21 cellular contexts compared by ENCODE assay signal in the genomic region with DNA sequence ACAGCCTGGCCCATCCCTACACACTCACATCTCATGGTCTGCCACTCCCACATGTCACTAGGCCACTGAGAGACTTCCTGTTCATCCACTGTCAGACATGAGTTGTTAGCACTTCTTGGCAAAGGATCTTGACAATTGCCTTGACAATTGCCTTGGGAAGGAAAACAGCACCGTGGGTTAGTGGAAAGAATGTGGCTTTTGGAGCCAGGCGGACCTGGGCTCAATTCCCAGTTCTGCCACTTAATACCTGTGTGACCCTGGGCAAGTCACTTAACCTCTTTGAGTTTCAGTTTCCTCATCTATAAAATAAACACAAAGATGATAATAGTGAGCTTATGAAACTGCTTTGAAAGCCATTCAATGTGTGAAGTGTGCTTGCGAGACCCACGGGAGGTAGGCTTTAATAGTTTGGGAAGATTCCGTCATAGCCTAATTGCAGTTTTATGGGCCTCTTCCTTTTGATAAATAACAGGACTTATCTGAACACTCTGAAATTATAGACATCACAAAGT.
DNase-seq lines count a peak whose midpoint lies in the region; ATAC-seq and TF ChIP-seq lines count a peak whose summit lies in the region.
"Had no signal": no experiment of that assay in that cellular context is flagged by ENCODE, and none has a peak within 500 bp of the region (broad histone marks: within the 10 kb centered on the region; RNA-seq: fewer than 3 reads in every experiment).

No MANE protein-coding gene starts in this region.

- TF ChIP-seq CTCF in right atrium auricular region (IDR thresholded peaks at IDR 0.05) (no peak), chondrocyte (IDR thresholded peaks at IDR 0.05) (no peak)

- no peaks in the 10 kb centered on the region for H3K36me3 ChIP-seq in right atrium auricular region
- H3K36me3 ChIP-seq: upper lobe of left lung had no signal

- H3K4me3 Mint-ChIP-seq in chondrocyte (ENCODE audit: unreplicated experiment): no peak overlapping the region
- H3K4me3 Mint-ChIP-seq: activated T-helper 17 cell treated with anti-CD3 and anti-CD28 coated beads, Interleukin-2, amount 50 U/mL, for 72 hours; CD14-positive monocyte; natural killer cell treated with Interleukin-12 subunit alpha and Interleukin-12 subunit beta and Interleukin-15 and Interleukin-18, amount 100 ng/mL, for 72 hours; T-helper 2 cell treated with Interferon-gamma antibody and Interleukin-4, amounts not matched to agents 5 μg/mL and 100 μg/mL, for 36 hours had no signal

- peaks cover 4% of the 10 kb centered on the region for H3K9me3 Mint-ChIP-seq in chondrocyte (ENCODE audit: low read depth)
- H3K9me3 Mint-ChIP-seq: activated T-helper 17 cell treated with anti-CD3 and anti-CD28 coated beads, Interleukin-2, amount 50 U/mL, for 72 hours; natural killer cell treated with Interleukin-12 subunit alpha and Interleukin-12 subunit beta and Interleukin-15 and Interleukin-18, amount 100 ng/mL, for 72 hours; T-helper 2 cell treated with Interferon-gamma antibody and Interleukin-4, amounts not matched to agents 5 μg/mL and 100 μg/mL, for 36 hours had no signal

- no peaks in the 10 kb centered on the region for H3K9me3 ChIP-seq in right atrium auricular region
- H3K9me3 ChIP-seq: upper lobe of left lung had no signal

- H3K36me3 Mint-ChIP-seq in chondrocyte (ENCODE audit: low read depth): no peaks in the 10 kb centered on the region
- H3K36me3 Mint-ChIP-seq: CD14-positive monocyte; natural killer cell treated with Interleukin-12 subunit alpha and Interleukin-12 subunit beta and Interleukin-15 and Interleukin-18, amount 100 ng/mL, for 72 hours had no signal

- intact Hi-C loops in left ventricle myocardium superior (cut with micrococcal nuclease): no loop called here

- H3K4me1 ChIP-seq in right atrium auricular region: no peaks in the 10 kb centered on the region
- H3K4me1 ChIP-seq: foreskin keratinocyte had no signal

- no peak overlapping the region for H3K4me3 ChIP-seq in right atrium auricular region
- H3K4me3 ChIP-seq: upper lobe of left lung had no signal

- no peak for DNase-seq in left ventricle myocardium superior
- no peak for DNase-seq in right atrium auricular region (ENCODE audit: low spot score)
- no peak for DNase-seq in chondrocyte (ENCODE audit: low spot score)
- no peak for DNase-seq in left lobe of liver (ENCODE audit: low spot score)
- no peak for DNase-seq in HT-29 (ENCODE audit: low spot score)
- no peak for DNase-seq in NOMO-1 treated with dmso at 0.1 percent for 144 hours (lab: John Stamatoyannopoulos, UW; ENCODE audit: unreplicated experiment)
- no peak for DNase-seq in T-helper 2 cell
- DNase-seq: ACHN; activated CD4-positive, CD25-positive, alpha-beta regulatory T cell treated with anti-CD3 and anti-CD28 coated beads, Interleukin-2, amount 50 U/mL, for 72 hours; central memory CD4-positive, alpha-beta T cell; foreskin keratinocyte; Karpas-422; NCI-H1436; SHP77; stimulated activated naive CD4-positive, alpha-beta T cell treated with Interleukin-2 at 50 U/mL for 16 hours; upper lobe of left lung had no signal

- H3K27me3 Mint-ChIP-seq in chondrocyte (ENCODE audit: low read depth): no peaks in the 10 kb centered on the region

- peaks cover 16% of the 10 kb centered on the region for H3K4me1 Mint-ChIP-seq in chondrocyte (ENCODE audit: low read depth)
- H3K4me1 Mint-ChIP-seq: activated T-helper 17 cell treated with anti-CD3 and anti-CD28 coated beads, Interleukin-2, amount 50 U/mL, for 72 hours; CD14-positive monocyte had no signal

- H3K27ac Mint-ChIP-seq in chondrocyte (ENCODE audit: unreplicated experiment): peak overlapping the region; percentile 29
- H3K27ac Mint-ChIP-seq: activated T-helper 17 cell treated with anti-CD3 and anti-CD28 coated beads, Interleukin-2, amount 50 U/mL, for 72 hours; CD14-positive monocyte; natural killer cell treated with Interleukin-12 subunit alpha and Interleukin-12 subunit beta and Interleukin-15 and Interleukin-18, amount 100 ng/mL, for 72 hours; T-helper 2 cell treated with Interferon-gamma antibody and Interleukin-4, amounts not matched to agents 5 μg/mL and 100 μg/mL, for 36 hours had no signal

- H3K27me3 ChIP-seq in right atrium auricular region: no peaks in the 10 kb centered on the region
- H3K27me3 ChIP-seq: foreskin keratinocyte, upper lobe of left lung had no signal

- H3K27ac ChIP-seq in right atrium auricular region: no peak overlapping the region
- H3K27ac ChIP-seq: foreskin keratinocyte, upper lobe of left lung had no signal

- peak; percentile 30 for ATAC-seq in left ventricle myocardium superior
- ATAC-seq in left lobe of liver: peak; percentile 29
- ATAC-seq in GM18861 (IDR thresholded peaks at IDR 0.05; ENCODE audit: unreplicated experiment): no peak
- ATAC-seq: activated T-helper 17 cell treated with anti-CD3 and anti-CD28 coated beads, Interleukin-2, amount 50 U/mL, for 72 hours; foreskin keratinocyte; natural killer cell treated with Interleukin-12 subunit alpha and Interleukin-12 subunit beta and Interleukin-15 and Interleukin-18, amount 100 ng/mL, for 72 hours had no signal
